Comparison of ENCODE assay signal across 14 cellular contexts in the genomic region with DNA sequence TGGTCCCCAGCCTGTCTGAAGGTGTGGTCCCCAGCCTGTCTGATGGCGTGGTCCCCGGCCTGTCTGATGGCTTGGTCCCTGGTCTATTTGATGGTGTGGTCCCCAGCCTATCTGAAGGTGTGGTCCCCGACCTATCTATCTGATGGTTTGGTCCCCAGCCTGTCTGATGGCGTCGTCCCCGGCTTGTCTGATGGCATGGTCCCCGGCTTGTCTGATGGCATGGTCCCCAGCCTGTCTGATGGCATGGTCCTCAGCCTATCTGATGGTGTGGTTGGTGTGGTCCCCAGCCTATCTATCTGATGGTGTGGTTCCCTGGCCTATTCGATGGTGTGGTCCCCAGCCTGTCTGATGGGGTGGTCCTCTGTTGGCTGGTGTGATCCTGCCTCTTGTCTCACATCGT. TPM values are rescaled to one million over a fixed set of nuclear protein-coding genes. Genes with fewer than 3 reads are reported as not detected.
DNase-seq lines count a peak whose midpoint lies in the region; ATAC-seq lines count a peak whose summit lies in the region.
"Had no signal": no experiment of that assay in that cellular context is flagged by ENCODE, and none has a peak within 500 bp of the region (broad histone marks: within the 10 kb centered on the region; RNA-seq: fewer than 3 reads in every experiment).

No MANE protein-coding gene starts in this region.

- CTCF ChIA-PET in activated naive CD4-positive, alpha-beta T cell treated with anti-CD3 and anti-CD28 coated beads, Interleukin-2, amount 10 ng/mL, durations not matched to agents 7 days and 5 days (lab: Charles Lee), result no interaction called here
- CTCF ChIA-PET in T-cell (lab: Charles Lee), result no interaction called here

- POLR2A ChIA-PET in T-cell (lab: Charles Lee), result no interaction called here
- POLR2A ChIA-PET in naive thymus-derived CD8-positive, alpha-beta T cell (lab: Charles Lee), result no interaction called here

- peaks cover 0 to 15% (median 0%) of the 10 kb centered on the region in 11 experiments; a peak in 8 of 22 replicates for H3K27me3 ChIP-seq in BLaER1 treated with 17β-estradiol and CSF1 and Interleukin-3, amounts not matched to agents 10 nM and 100 nM

- no peaks in the 10 kb centered on the region for H3K36me3 ChIP-seq in BLaER1 treated with 17β-estradiol and CSF1 and Interleukin-3, amounts not matched to agents 10 nM and 100 nM

- peak overlapping the region; percentile 77 for H3K27ac Mint-ChIP-seq in activated naive CD4-positive, alpha-beta T cell treated with anti-CD3 and anti-CD28 coated beads, Interleukin-2, amount 50 U/mL, for 24 hours
- no peak overlapping the region for H3K27ac Mint-ChIP-seq in activated naive CD4-positive, alpha-beta T cell treated with anti-CD3 and anti-CD28 coated beads, Interleukin-2, amount 10 ng/mL, durations not matched to agents 7 days and 5 days
- H3K27ac Mint-ChIP-seq in T-cell, result peak overlapping the region; percentile 12 to 44
- peak overlapping the region in 8 of 10 donors; percentile 22 to 87 (median 69) for H3K27ac Mint-ChIP-seq in naive thymus-derived CD8-positive, alpha-beta T cell

- peaks cover 0 to 8% (median 0%) of the 10 kb centered on the region in 11 experiments; a peak in 1 of 22 replicates for H3K9me3 ChIP-seq in BLaER1 treated with 17β-estradiol and CSF1 and Interleukin-3, amounts not matched to agents 10 nM and 100 nM (replicated peaks in 1 of 11)

- H3K4me1 Mint-ChIP-seq in activated naive CD4-positive, alpha-beta T cell treated with anti-CD3 and anti-CD28 coated beads, Interleukin-2, amount 50 U/mL, for 24 hours, result peaks cover 55% of the 10 kb centered on the region
- H3K4me1 Mint-ChIP-seq in activated naive CD4-positive, alpha-beta T cell treated with anti-CD3 and anti-CD28 coated beads, Interleukin-2, amount 10 ng/mL, durations not matched to agents 7 days and 5 days, result peaks cover 49% of the 10 kb centered on the region
- peaks cover 40 to 54% (median 54%) of the 10 kb centered on the region in 3 donors for H3K4me1 Mint-ChIP-seq in T-cell
- H3K4me1 Mint-ChIP-seq in naive thymus-derived CD8-positive, alpha-beta T cell, result peaks cover 25 to 58% (median 50%) of the 10 kb centered on the region in 4 donors

- no peak for DNase-seq in activated naive CD4-positive, alpha-beta T cell treated with anti-CD3 and anti-CD28 coated beads, Interleukin-2, amount 10 ng/mL, durations not matched to agents 7 days and 5 days
- DNase-seq in T-cell (no peak), NCI-H187 treated with DMSO at 0.1 percent for 48 hours (lab: John Stamatoyannopoulos, UW) (no peak), SW 1271 (lab: John Stamatoyannopoulos, UW) (no peak)
- no peak for DNase-seq in naive thymus-derived CD8-positive, alpha-beta T cell
- DNase-seq: GOT3, KG1, NCI-H1436 treated with DMSO at 0.1 percent for 48 hours, NCI-H2081, NCI-H748 treated with DMSO at 0.1 percent for 48 hours, PC-3 had no signal

- no peaks in the 10 kb centered on the region for H3K36me3 Mint-ChIP-seq in activated naive CD4-positive, alpha-beta T cell treated with anti-CD3 and anti-CD28 coated beads, Interleukin-2, amount 50 U/mL, for 24 hours
- peaks cover 5% of the 10 kb centered on the region for H3K36me3 Mint-ChIP-seq in activated naive CD4-positive, alpha-beta T cell treated with anti-CD3 and anti-CD28 coated beads, Interleukin-2, amount 10 ng/mL, durations not matched to agents 7 days and 5 days
- no peaks in the 10 kb centered on the region for H3K36me3 Mint-ChIP-seq in T-cell
- no peaks in the 10 kb centered on the region for H3K36me3 Mint-ChIP-seq in naive thymus-derived CD8-positive, alpha-beta T cell

- H4K20me1 ChIP-seq in BLaER1 treated with 17β-estradiol and CSF1 and Interleukin-3, amounts not matched to agents 10 nM and 100 nM, result no peaks in the 10 kb centered on the region

- peak overlapping the region in 7 of 11 experiments; percentile 26 to 80 (median 74); a peak in 7 of 22 replicates for H3K27ac ChIP-seq in BLaER1 treated with 17β-estradiol and CSF1 and Interleukin-3, amounts not matched to agents 10 nM and 100 nM

- no peak overlapping the region for H3K9ac ChIP-seq in BLaER1 treated with 17β-estradiol and CSF1 and Interleukin-3, amounts not matched to agents 10 nM and 100 nM

- no peaks in the 10 kb centered on the region for H3K9me3 Mint-ChIP-seq in activated naive CD4-positive, alpha-beta T cell treated with anti-CD3 and anti-CD28 coated beads, Interleukin-2, amount 50 U/mL, for 24 hours
- H3K9me3 Mint-ChIP-seq in activated naive CD4-positive, alpha-beta T cell treated with anti-CD3 and anti-CD28 coated beads, Interleukin-2, amount 10 ng/mL, durations not matched to agents 7 days and 5 days, result peaks cover 5% of the 10 kb centered on the region
- no peaks in the 10 kb centered on the region for H3K9me3 Mint-ChIP-seq in T-cell
- no peaks in the 10 kb centered on the region for H3K9me3 Mint-ChIP-seq in naive thymus-derived CD8-positive, alpha-beta T cell

- peak overlapping the region; percentile 4 to 93 (median 75); a peak in 18 of 22 replicates for H3K4me2 ChIP-seq in BLaER1 treated with 17β-estradiol and CSF1 and Interleukin-3, amounts not matched to agents 10 nM and 100 nM

- ATAC-seq in T-cell (replicated peaks in 1 of 4) (no peak), GM18909 (IDR thresholded peaks at IDR 0.05; ENCODE audit: poor library complexity, unreplicated experiment) (no peak)
- no peak for ATAC-seq in naive thymus-derived CD8-positive, alpha-beta T cell
- ATAC-seq: PC-3 had no signal

- peaks cover 77 to 99% (median 97%) of the 10 kb centered on the region in 10 experiments for H3K4me1 ChIP-seq in BLaER1 treated with 17β-estradiol and CSF1 and Interleukin-3, amounts not matched to agents 10 nM and 100 nM

- no peak overlapping the region for H3K4me3 ChIP-seq in BLaER1 treated with 17β-estradiol and CSF1 and Interleukin-3, amounts not matched to agents 10 nM and 100 nM

- no peak overlapping the region for H3K4me3 Mint-ChIP-seq in activated naive CD4-positive, alpha-beta T cell treated with anti-CD3 and anti-CD28 coated beads, Interleukin-2, amount 50 U/mL, for 24 hours
- H3K4me3 Mint-ChIP-seq in activated naive CD4-positive, alpha-beta T cell treated with anti-CD3 and anti-CD28 coated beads, Interleukin-2, amount 10 ng/mL, durations not matched to agents 7 days and 5 days, result no peak overlapping the region
- H3K4me3 Mint-ChIP-seq in T-cell, result no peak overlapping the region
- H3K4me3 Mint-ChIP-seq in naive thymus-derived CD8-positive, alpha-beta T cell, result peak overlapping the region in 2 of 10 donors; percentile 11 to 20

- H3K27me3 Mint-ChIP-seq in activated naive CD4-positive, alpha-beta T cell treated with anti-CD3 and anti-CD28 coated beads, Interleukin-2, amount 50 U/mL, for 24 hours, result no peaks in the 10 kb centered on the region
- H3K27me3 Mint-ChIP-seq in activated naive CD4-positive, alpha-beta T cell treated with anti-CD3 and anti-CD28 coated beads, Interleukin-2, amount 10 ng/mL, durations not matched to agents 7 days and 5 days, result peaks cover 14% of the 10 kb centered on the region
- H3K27me3 Mint-ChIP-seq in T-cell, result no peaks in the 10 kb centered on the region
- no peaks in the 10 kb centered on the region for H3K27me3 Mint-ChIP-seq in naive thymus-derived CD8-positive, alpha-beta T cell

RNA-seq across cellular contexts. Expression of a gene that starts 18.2 kb away (rescaled TPM):
- total RNA-seq in T-cell, result 10 to 100 TPM in 3 of 5 donors, 1 to 10 TPM in 2; 8.6 to 13.9 (median 12.8) TPM
- 10 to 100 TPM; 13.6 to 14.2 TPM for total RNA-seq in naive thymus-derived CD8-positive, alpha-beta T cell
- polyA plus RNA-seq in naive thymus-derived CD8-positive, alpha-beta T cell, result 10 to 100 TPM in 1 of 3 donors, 1 to 10 TPM in 2; 7.4 to 10.2 (median 9.0) TPM

RNA-seq across cellular contexts. Expression of a gene that starts 26.6 kb away (rescaled TPM):
- total RNA-seq in T-cell, result 10 to 100 TPM; 46.5 to 91.1 (median 83.0) TPM
- total RNA-seq in naive thymus-derived CD8-positive, alpha-beta T cell, result 10 to 100 TPM; 77.1 to 79.9 TPM
- 10 to 100 TPM; 26.5 to 58.2 (median 40.1) TPM for polyA plus RNA-seq in naive thymus-derived CD8-positive, alpha-beta T cell

RNA-seq across cellular contexts. Expression of a gene that starts 38.8 kb away (rescaled TPM):
- total RNA-seq in T-cell, result 1 to 10 TPM in 1 of 5 donors, under 1 TPM in 3, not detected in 1; 0.51 to 2.1 (median 0.75) TPM
- total RNA-seq in naive thymus-derived CD8-positive, alpha-beta T cell, result 1 to 10 TPM; 1.2 to 2.2 TPM
- polyA plus RNA-seq in naive thymus-derived CD8-positive, alpha-beta T cell, result under 1 TPM in 1 of 3 donors, not detected in 2; 0.15 TPM
